1 cellular context compared by ENCODE assay signal in the genomic region with DNA sequence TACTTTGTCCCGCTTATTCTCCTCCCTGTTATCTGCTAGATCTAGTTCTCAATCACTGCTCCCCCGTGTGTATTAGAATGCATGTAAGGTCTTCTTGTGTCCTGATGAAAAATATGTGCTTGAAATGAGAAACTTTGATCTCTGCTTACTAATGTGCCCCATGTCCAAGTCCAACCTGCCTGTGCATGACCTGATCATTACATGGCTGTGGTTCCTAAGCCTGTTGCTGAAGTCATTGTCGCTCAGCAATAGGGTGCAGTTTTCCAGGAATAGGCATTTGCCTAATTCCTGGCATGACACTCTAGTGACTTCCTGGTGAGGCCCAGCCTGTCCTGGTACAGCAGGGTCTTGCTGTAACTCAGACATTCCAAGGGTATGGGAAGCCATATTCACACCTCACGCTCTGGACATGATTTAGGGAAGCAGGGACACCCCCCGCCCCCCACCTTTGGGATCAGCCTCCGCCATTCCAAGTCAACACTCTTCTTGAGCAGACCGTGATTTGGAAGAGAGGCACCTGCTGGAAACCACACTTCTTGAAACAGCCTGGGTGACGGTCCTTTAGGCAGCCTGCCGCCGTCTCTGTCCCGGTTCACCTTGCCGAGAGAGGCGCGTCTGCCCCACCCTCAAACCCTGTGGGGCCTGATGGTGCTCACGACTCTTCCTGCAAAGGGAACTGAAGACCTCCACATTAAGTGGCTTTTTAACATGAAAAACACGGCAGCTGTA.
TF ChIP-seq lines count a peak whose summit lies in the region.

No MANE protein-coding gene starts in this region.

TF ChIP-seq in GM23338, 12 proteins besides CTCF, POLR2A, EP300 and RAD21:
- TF ChIP-seq, protein P1, sequence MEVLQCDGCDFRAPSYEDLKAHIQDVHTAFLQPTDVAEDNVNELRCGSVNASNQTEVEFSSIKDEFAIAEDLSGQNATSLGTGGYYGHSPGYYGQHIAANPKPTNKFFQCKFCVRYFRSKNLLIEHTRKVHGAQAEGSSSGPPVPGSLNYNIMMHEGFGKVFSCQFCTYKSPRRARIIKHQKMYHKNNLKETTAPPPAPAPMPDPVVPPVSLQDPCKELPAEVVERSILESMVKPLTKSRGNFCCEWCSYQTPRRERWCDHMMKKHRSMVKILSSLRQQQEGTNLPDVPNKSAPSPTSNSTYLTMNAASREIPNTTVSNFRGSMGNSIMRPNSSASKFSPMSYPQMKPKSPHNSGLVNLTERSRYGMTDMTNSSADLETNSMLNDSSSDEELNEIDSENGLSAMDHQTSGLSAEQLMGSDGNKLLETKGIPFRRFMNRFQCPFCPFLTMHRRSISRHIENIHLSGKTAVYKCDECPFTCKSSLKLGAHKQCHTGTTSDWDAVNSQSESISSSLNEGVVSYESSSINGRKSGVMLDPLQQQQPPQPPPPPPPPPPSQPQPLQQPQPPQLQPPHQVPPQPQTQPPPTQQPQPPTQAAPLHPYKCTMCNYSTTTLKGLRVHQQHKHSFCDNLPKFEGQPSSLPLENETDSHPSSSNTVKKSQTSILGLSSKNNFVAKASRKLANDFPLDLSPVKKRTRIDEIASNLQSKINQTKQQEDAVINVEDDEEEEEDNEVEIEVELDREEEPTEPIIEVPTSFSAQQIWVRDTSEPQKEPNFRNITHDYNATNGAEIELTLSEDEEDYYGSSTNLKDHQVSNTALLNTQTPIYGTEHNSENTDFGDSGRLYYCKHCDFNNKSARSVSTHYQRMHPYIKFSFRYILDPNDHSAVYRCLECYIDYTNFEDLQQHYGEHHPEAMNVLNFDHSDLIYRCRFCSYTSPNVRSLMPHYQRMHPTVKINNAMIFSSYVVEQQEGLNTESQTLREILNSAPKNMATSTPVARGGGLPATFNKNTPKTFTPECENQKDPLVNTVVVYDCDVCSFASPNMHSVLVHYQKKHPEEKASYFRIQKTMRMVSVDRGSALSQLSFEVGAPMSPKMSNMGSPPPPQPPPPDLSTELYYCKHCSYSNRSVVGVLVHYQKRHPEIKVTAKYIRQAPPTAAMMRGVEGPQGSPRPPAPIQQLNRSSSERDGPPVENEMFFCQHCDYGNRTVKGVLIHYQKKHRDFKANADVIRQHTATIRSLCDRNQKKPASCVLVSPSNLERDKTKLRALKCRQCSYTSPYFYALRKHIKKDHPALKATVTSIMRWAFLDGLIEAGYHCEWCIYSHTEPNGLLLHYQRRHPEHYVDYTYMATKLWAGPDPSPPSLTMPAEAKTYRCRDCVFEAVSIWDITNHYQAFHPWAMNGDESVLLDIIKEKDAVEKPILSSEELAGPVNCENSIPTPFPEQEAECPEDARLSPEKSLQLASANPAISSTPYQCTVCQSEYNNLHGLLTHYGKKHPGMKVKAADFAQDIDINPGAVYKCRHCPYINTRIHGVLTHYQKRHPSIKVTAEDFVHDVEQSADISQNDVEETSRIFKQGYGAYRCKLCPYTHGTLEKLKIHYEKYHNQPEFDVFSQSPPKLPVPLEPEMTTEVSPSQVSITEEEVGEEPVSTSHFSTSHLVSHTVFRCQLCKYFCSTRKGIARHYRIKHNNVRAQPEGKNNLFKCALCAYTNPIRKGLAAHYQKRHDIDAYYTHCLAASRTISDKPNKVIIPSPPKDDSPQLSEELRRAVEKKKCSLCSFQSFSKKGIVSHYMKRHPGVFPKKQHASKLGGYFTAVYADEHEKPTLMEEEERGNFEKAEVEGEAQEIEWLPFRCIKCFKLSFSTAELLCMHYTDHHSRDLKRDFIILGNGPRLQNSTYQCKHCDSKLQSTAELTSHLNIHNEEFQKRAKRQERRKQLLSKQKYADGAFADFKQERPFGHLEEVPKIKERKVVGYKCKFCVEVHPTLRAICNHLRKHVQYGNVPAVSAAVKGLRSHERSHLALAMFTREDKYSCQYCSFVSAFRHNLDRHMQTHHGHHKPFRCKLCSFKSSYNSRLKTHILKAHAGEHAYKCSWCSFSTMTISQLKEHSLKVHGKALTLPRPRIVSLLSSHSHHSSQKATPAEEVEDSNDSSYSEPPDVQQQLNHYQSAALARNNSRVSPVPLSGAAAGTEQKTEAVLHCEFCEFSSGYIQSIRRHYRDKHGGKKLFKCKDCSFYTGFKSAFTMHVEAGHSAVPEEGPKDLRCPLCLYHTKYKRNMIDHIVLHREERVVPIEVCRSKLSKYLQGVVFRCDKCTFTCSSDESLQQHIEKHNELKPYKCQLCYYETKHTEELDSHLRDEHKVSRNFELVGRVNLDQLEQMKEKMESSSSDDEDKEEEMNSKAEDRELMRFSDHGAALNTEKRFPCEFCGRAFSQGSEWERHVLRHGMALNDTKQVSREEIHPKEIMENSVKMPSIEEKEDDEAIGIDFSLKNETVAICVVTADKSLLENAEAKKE (CRISPR knock-in tag; IDR thresholded peaks at IDR 0.05), result no peak
- TF ChIP-seq EZH2 (IDR thresholded peaks at IDR 0.05; ENCODE audit: low read depth, unreplicated experiment), result no peak
- TF ChIP-seq, protein P2, sequence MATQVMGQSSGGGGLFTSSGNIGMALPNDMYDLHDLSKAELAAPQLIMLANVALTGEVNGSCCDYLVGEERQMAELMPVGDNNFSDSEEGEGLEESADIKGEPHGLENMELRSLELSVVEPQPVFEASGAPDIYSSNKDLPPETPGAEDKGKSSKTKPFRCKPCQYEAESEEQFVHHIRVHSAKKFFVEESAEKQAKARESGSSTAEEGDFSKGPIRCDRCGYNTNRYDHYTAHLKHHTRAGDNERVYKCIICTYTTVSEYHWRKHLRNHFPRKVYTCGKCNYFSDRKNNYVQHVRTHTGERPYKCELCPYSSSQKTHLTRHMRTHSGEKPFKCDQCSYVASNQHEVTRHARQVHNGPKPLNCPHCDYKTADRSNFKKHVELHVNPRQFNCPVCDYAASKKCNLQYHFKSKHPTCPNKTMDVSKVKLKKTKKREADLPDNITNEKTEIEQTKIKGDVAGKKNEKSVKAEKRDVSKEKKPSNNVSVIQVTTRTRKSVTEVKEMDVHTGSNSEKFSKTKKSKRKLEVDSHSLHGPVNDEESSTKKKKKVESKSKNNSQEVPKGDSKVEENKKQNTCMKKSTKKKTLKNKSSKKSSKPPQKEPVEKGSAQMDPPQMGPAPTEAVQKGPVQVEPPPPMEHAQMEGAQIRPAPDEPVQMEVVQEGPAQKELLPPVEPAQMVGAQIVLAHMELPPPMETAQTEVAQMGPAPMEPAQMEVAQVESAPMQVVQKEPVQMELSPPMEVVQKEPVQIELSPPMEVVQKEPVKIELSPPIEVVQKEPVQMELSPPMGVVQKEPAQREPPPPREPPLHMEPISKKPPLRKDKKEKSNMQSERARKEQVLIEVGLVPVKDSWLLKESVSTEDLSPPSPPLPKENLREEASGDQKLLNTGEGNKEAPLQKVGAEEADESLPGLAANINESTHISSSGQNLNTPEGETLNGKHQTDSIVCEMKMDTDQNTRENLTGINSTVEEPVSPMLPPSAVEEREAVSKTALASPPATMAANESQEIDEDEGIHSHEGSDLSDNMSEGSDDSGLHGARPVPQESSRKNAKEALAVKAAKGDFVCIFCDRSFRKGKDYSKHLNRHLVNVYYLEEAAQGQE (IDR thresholded peaks at IDR 0.05; ENCODE audit: unreplicated experiment), result no peak
- TF ChIP-seq ZNF114 (CRISPR knock-in tag; IDR thresholded peaks at IDR 0.05), result no peak
- TF ChIP-seq EZH2phosphoT487 (IDR thresholded peaks at IDR 0.05; ENCODE audit: unreplicated experiment), result no peak
- no peak for TF ChIP-seq POLR2AphosphoS5 (IDR thresholded peaks at IDR 0.05; ENCODE audit: low read depth)
- no peak for TF ChIP-seq STAT1 (IDR thresholded peaks at IDR 0.05; ENCODE audit: unreplicated experiment)
- no peak for TF ChIP-seq NANOG (IDR thresholded peaks at IDR 0.05; ENCODE audit: borderline replicate concordance)
- TF ChIP-seq JUNB (IDR thresholded peaks at IDR 0.05; ENCODE audit: unreplicated experiment), result no peak
- TF ChIP-seq ZNF331 (CRISPR knock-in tag; IDR thresholded peaks at IDR 0.05; ENCODE audit: low read depth), result no peak
